Comparison of ENCODE assay signal across 1 cellular context in genomic region chr12:12871587-12872138, GRCh38.
TF ChIP-seq lines count a peak whose summit lies in the region.

No MANE protein-coding gene starts in this region.

TF ChIP-seq in IMR-90, 13 proteins besides CTCF, POLR2A, EP300 and RAD21:
- no peak for TF ChIP-seq RCOR1 (IDR thresholded peaks at IDR 0.05; ENCODE audit: insufficient replicate concordance, low read length)
- no peak for TF ChIP-seq CHD1 (IDR thresholded peaks at IDR 0.05; ENCODE audit: low read depth, low read length)
